In genomic region chr17:33888455-33888854, GRCh38 we compare ENCODE assay signal across 21 cellular contexts.
"Had no signal": no experiment of that assay in that cellular context is flagged by ENCODE, and none has a peak within 500 bp of the region (broad histone marks: within the 10 kb centered on the region; RNA-seq: fewer than 3 reads in every experiment).

No MANE protein-coding gene starts in this region.

- H3K27ac ChIP-seq: adrenal gland, body of pancreas, epithelial cell of prostate, pancreas, skin epidermis, stomach, thoracic aorta, WERI-Rb-1 had no signal

- H3K27ac Mint-ChIP-seq: activated T-helper 2 cell treated with anti-CD3 and anti-CD28 coated beads, Interferon-gamma antibody, Interleukin-2, Interleukin-4, amounts not matched to agents 10 μg/mL and 5 μg/mL and 100 μg/mL, durations not matched to agents 14 hours and 24 hours and 36 hours; immature natural killer cell; naive B cell had no signal

- H3K36me3 ChIP-seq: adrenal gland, pancreas, stomach, thoracic aorta, WERI-Rb-1 had no signal

- H3K4me3 Mint-ChIP-seq: immature natural killer cell, naive B cell had no signal

- ATAC-seq: body of pancreas, left colon, pancreas had no signal

- H3K4me3 ChIP-seq: adrenal gland, body of pancreas, lung, pancreas, skin epidermis, stomach, thoracic aorta had no signal

- H3K9me3 Mint-ChIP-seq: activated T-helper 2 cell treated with anti-CD3 and anti-CD28 coated beads, Interferon-gamma antibody, Interleukin-2, Interleukin-4, amounts not matched to agents 10 μg/mL and 5 μg/mL and 100 μg/mL, durations not matched to agents 14 hours and 24 hours and 36 hours had no signal

- H3K4me1 ChIP-seq: adrenal gland, body of pancreas, pancreas, stomach had no signal

- H3K36me3 Mint-ChIP-seq: immature natural killer cell, naive B cell had no signal

- H3K27me3 ChIP-seq: adrenal gland, body of pancreas, pancreas, stomach had no signal

- H3K9me3 ChIP-seq: adrenal gland, body of pancreas, pancreas, stomach, thoracic aorta had no signal

- DNase-seq: activated CD4-positive, alpha-beta T cell treated with anti-CD3 and anti-CD28 coated beads for 4 hours; activated CD8-positive, alpha-beta memory T cell treated with anti-CD3 and anti-CD28 coated beads for 24 hours; activated naive CD4-positive, alpha-beta T cell treated with anti-CD3 and anti-CD28 coated beads, Interleukin-2, amount 50 U/mL, for 16 hours; adrenal gland; body of pancreas; central memory CD4-positive, alpha-beta T cell; cortex of kidney; effector CD8-positive, alpha-beta T cell; immature natural killer cell; left colon; naive B cell; pancreas; stimulated activated CD4-positive, alpha-beta T cell treated with anti-CD3 and anti-CD28 coated beads, Interleukin-4, amount 100 ng/mL, for 4 hours; stomach; T1000; WERI-Rb-1 had no signal

- FAIRE-seq: pancreas had no signal

- H3K4me1 Mint-ChIP-seq: immature natural killer cell, naive B cell had no signal
